1 cellular context compared by ENCODE assay signal in genomic region chr2:79782540-79782939, GRCh38.
A peak's percentile ranks its signal among the peaks of the same experiment; 100 is the strongest.
TF ChIP-seq lines count a peak whose summit lies in the region.

No MANE protein-coding gene starts in this region.

TF ChIP-seq in H1, 55 proteins besides CTCF, POLR2A, EP300 and RAD21 (continued from another document):
- no peak for TF ChIP-seq ATF2 (IDR thresholded peaks at IDR 0.05; ENCODE audit: low read length)
- TF ChIP-seq HDAC2 (IDR thresholded peaks at IDR 0.05; ENCODE audit: borderline replicate concordance in 1 of 2, low read depth in 2 of 2, low read length in 2 of 2), result peak in 1 of 2 experiments; percentile 54; a peak in 1 of 4 replicates
- TF ChIP-seq NANOG (IDR thresholded peaks at IDR 0.05; ENCODE audit: insufficient read depth, low read depth, low read length, poor library complexity, severe bottlenecking), result peak; percentile 93
- TF ChIP-seq CREB1 (IDR thresholded peaks at IDR 0.05), result no peak
- TF ChIP-seq ASH2L (IDR thresholded peaks at IDR 0.05; ENCODE audit: low read length), result peak; percentile 40
- no peak for TF ChIP-seq SIX5 (IDR thresholded peaks at IDR 0.05; ENCODE audit: low read depth, low read length)
- TF ChIP-seq RNF2 (IDR thresholded peaks at IDR 0.05; ENCODE audit: borderline replicate concordance, low read depth, low read length, missing control alignments, poor library complexity, severe bottlenecking), result no peak
- TF ChIP-seq TEAD4 (IDR thresholded peaks at IDR 0.05; ENCODE audit: low read depth, low read length), result peak; percentile 70
- no peak for TF ChIP-seq SP2 (IDR thresholded peaks at IDR 0.05; ENCODE audit: low read length)
- peak; percentile 96 for TF ChIP-seq TCF12 (IDR thresholded peaks at IDR 0.05; ENCODE audit: low read depth, low read length)
- TF ChIP-seq CTBP2 (IDR thresholded peaks at IDR 0.05; ENCODE audit: borderline replicate concordance, insufficient read depth, insufficient read length, low read length), result no peak
- no peak for TF ChIP-seq SIRT6 (IDR thresholded peaks at IDR 0.05; ENCODE audit: low read length)
- TF ChIP-seq RFX5 (IDR thresholded peaks at IDR 0.05; ENCODE audit: borderline replicate concordance, low read depth, low read length), result no peak
- peak; percentile 44; the same call in 1 of the 2 replicates for TF ChIP-seq RBBP5 (IDR thresholded peaks at IDR 0.05; ENCODE audit: borderline replicate concordance, low read depth, low read length)
- no peak for TF ChIP-seq SP4 (IDR thresholded peaks at IDR 0.05; ENCODE audit: low read length)
- no peak for TF ChIP-seq CEBPB (IDR thresholded peaks at IDR 0.05; ENCODE audit: low read depth, low read length)
- TF ChIP-seq PHF8 (conservative IDR thresholded peaks at IDR 0.05; ENCODE audit: low read depth, low read length), result no peak
- no peak for TF ChIP-seq POLR2AphosphoS5 (IDR thresholded peaks at IDR 0.05; ENCODE audit: low read depth, low read length)
- no peak for TF ChIP-seq TBP (IDR thresholded peaks at IDR 0.05; ENCODE audit: low read depth, low read length)
- TF ChIP-seq KDM4A (IDR thresholded peaks at IDR 0.05; ENCODE audit: low read depth, low read length, severe bottlenecking), result no peak
- TF ChIP-seq GTF2F1 (IDR thresholded peaks at IDR 0.05; ENCODE audit: borderline replicate concordance, low read depth, low read length), result no peak
- no peak for TF ChIP-seq BRCA1 (IDR thresholded peaks at IDR 0.05; ENCODE audit: low read depth, low read length)
- peak; percentile 86 for TF ChIP-seq POU5F1 (IDR thresholded peaks at IDR 0.05; ENCODE audit: low read depth, low read length)
- TF ChIP-seq KDM1A (IDR thresholded peaks at IDR 0.05; ENCODE audit: borderline replicate concordance, low read length), result no peak
- TF ChIP-seq RXRA (IDR thresholded peaks at IDR 0.05; ENCODE audit: insufficient read depth, low read depth, low read length), result no peak
- TF ChIP-seq FOSL1 (IDR thresholded peaks at IDR 0.05; ENCODE audit: insufficient read depth, low read depth, low read length), result no peak
- no peak for TF ChIP-seq EZH2 (IDR thresholded peaks at IDR 0.05; ENCODE audit: low read depth, low read length, severe bottlenecking)
- TF ChIP-seq CHD1 (IDR thresholded peaks at IDR 0.05; ENCODE audit: low read depth, low read length), result no peak
- no peak for TF ChIP-seq MAFK (IDR thresholded peaks at IDR 0.05; ENCODE audit: low read depth, low read length)
- peak; percentile 51 for TF ChIP-seq CHD7 (IDR thresholded peaks at IDR 0.05; ENCODE audit: insufficient replicate concordance, low read length)
- no peak for TF ChIP-seq SAP30 (IDR thresholded peaks at IDR 0.05; ENCODE audit: insufficient read depth, insufficient replicate concordance, low read length)
- TF ChIP-seq EGR1 (IDR thresholded peaks at IDR 0.05; ENCODE audit: borderline replicate concordance, low read depth, low read length), result no peak
- no peak for TF ChIP-seq TAF1 (IDR thresholded peaks at IDR 0.05; ENCODE audit: low read depth, low read length)
- TF ChIP-seq CHD2 (IDR thresholded peaks at IDR 0.05; ENCODE audit: low read length), result no peak; the same call in 1 of the 2 replicates
- no peak for TF ChIP-seq YY1 (IDR thresholded peaks at IDR 0.05; ENCODE audit: low read depth, low read length)
- TF ChIP-seq CBX5 (IDR thresholded peaks at IDR 0.05; ENCODE audit: low read depth, low read length), result no peak
- no peak for TF ChIP-seq JUND (IDR thresholded peaks at IDR 0.05; ENCODE audit: low read length)
- TF ChIP-seq SUZ12 (IDR thresholded peaks at IDR 0.05; ENCODE audit: low read length), result no peak
- no peak for TF ChIP-seq GABPA (IDR thresholded peaks at IDR 0.05; ENCODE audit: borderline replicate concordance, insufficient read depth, low read length)
- peak; percentile 90 for TF ChIP-seq SP1 (IDR thresholded peaks at IDR 0.05; ENCODE audit: low read depth, low read length)
- TF ChIP-seq KDM5A (IDR thresholded peaks at IDR 0.05; ENCODE audit: low read length), result no peak
- no peak for TF ChIP-seq USF2 (IDR thresholded peaks at IDR 0.05; ENCODE audit: low read length)
